ENCODE assay signal across 8 cellular contexts in the genomic region with DNA sequence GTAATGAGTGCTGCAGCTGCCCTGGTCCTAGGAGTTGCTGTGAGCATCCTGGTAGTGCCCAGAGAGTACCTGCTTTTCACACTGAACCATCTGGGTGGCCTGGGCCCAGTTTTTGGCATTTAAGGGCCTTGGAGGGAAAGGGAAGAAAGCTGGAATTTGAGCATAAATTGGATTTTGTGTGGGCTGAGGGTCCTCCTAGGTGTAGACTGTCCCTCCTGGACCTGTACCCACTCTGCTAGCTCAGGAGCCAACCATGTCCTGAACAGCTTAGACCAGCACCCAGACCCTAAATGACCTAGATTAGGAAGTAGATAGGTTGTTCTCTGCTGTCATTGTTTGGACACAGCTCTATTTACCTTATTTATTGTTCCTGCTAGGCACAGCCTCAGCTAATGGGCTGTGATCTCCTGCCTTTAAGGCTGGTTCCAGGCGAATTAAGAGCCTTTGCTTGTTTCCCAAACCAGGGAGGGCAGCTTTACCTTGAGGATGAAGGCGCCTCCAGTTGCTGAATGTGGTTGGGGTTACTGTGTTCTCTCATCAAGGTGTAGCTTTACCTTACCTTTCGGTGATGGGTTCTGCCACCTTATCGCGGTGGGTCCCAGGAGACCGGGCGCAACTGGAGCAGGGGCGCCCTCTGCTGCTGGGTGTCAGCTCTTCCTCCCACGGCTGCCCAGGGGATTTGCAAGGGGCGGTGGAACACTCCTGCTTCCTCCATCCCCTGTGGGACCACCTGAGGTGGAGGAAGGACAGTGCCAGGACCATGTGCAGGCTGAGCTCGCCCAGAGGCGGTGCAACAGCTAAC. TPM values are rescaled to one million over a fixed set of nuclear protein-coding genes. Genes with fewer than 3 reads are reported as not detected.
DNase-seq lines count a peak whose midpoint lies in the region; ATAC-seq, FAIRE-seq and TF ChIP-seq lines count a peak whose summit lies in the region.

No MANE protein-coding gene starts in this region.

- WGBS in pancreas, 2 donors, result 12% methylated on average over 12 of the region's 12 CpGs

- POLR2A ChIA-PET in PC-9 (lab: Charles Lee; ENCODE audit: unreplicated experiment), result interaction anchor here (0.6 kb wide), 1 partner anchor 10 kb away, joined by 3 read pairs; no protein-coding TSS in a partner anchor

- no TSS peak for BruUV-seq in PC-9 (replicated peaks; lab: Mats Ljungman, UMichigan)

- H3K4me3 ChIP-seq in PC-9, result no peak overlapping the region
- no peak overlapping the region for H3K4me3 ChIP-seq in pancreas

- 0 out of 2 replicates have a peak overlapping the region, but pooled peaks have one; percentile 6 for H3K4me2 ChIP-seq in PC-9

- ATAC-seq in foreskin keratinocyte (peak; percentile 55), pancreas (peak; percentile 56 to 81 (median 80)), HG03097 (IDR thresholded peaks at IDR 0.05; ENCODE audit: low FRiP score, unreplicated experiment) (no peak)

- H3K27me3 ChIP-seq in PC-9 (ENCODE audit: insufficient read depth, low read depth) (no peaks in the 10 kb centered on the region), foreskin keratinocyte (no peaks in the 10 kb centered on the region), pancreas (no peaks in the 10 kb centered on the region)

- H3F3A ChIP-seq in PC-9 (ENCODE audit: insufficient read depth, low read depth), result peaks cover 56% of the 10 kb centered on the region

- H3K9me3 ChIP-seq in PC-9 (ENCODE audit: insufficient read depth, low read depth) (no peaks in the 10 kb centered on the region), pancreas (no peaks in the 10 kb centered on the region)

- H3K79me2 ChIP-seq in PC-9 (ENCODE audit: low read depth), result peaks cover 88% of the 10 kb centered on the region

- intact Hi-C loops in PC-9 (cut with micrococcal nuclease; ENCODE audit: unreplicated experiment) (loop anchor here (1.0 to 10.0 kb wide), 7 partner anchors 32 to 1375 kb away; no protein-coding TSS in a partner anchor), pancreas (cut with DNase I) (loop anchor here in 2 of 3 donors (5.0 to 10.0 kb wide), 3 partner anchors 107 to 289 kb away; no protein-coding TSS in a partner anchor)

- H3K36me3 ChIP-seq in PC-9 (ENCODE audit: low read depth) (peaks cover 5% of the 10 kb centered on the region; the same call in 1 of the 2 replicates), pancreas (no peaks in the 10 kb centered on the region)

- peaks cover 61% of the 10 kb centered on the region for H3K4me1 ChIP-seq in PC-9 (replicated peaks; ENCODE audit: insufficient read depth)
- H3K4me1 ChIP-seq in foreskin keratinocyte, result peaks cover 82% of the 10 kb centered on the region
- peaks cover 35 to 46% (median 42%) of the 10 kb centered on the region in 3 donors for H3K4me1 ChIP-seq in pancreas

- H3K9me2 ChIP-seq in PC-9 (ENCODE audit: insufficient read depth), result no peaks in the 10 kb centered on the region

- DNase-seq in EL (peak; percentile 45), HT1080 (ENCODE audit: low read depth) (peak; percentile 47), PC-9 (peak in 1 of 2 experiments; percentile 86), foreskin keratinocyte (no peak), pancreas (peak; percentile 50 to 90 (median 77)), ureter (ENCODE audit: low spot score) (peak; percentile 65)
- DNase-seq in activated T-helper 1 cell treated with anti-CD3 and anti-CD28 coated beads, Interleukin-2, amount 50 U/mL, for 16 hours (ENCODE audit: low read depth in 1 of 2, low spot score in 1 of 2), result peak; percentile 51 to 67

- no peaks in the 10 kb centered on the region for H4K20me1 ChIP-seq in PC-9 (ENCODE audit: insufficient read depth)

- CTCF ChIA-PET in PC-9 (lab: Charles Lee), result interaction anchor here (0.6 to 5.7 kb wide), 33 partner anchors 9 to 1375 kb away, joined by 3 to 88 read pairs (median 5); partner anchors contain the start of gene ITGA6

- FAIRE-seq in pancreas (lab: Jason Lieb, UNC), result no peak

- H3K27ac ChIP-seq in PC-9, result peak overlapping the region; percentile 4; the same call in 1 of the 2 replicates
- H3K27ac ChIP-seq in foreskin keratinocyte, result peak overlapping the region; percentile 48
- H3K27ac ChIP-seq in pancreas, result peak overlapping the region in 2 of 4 donors; percentile 68 to 80

- no peak overlapping the region for H2AFZ ChIP-seq in PC-9

- peak; percentile 84 for TF ChIP-seq CTCF in PC-9 (conservative IDR thresholded peaks at IDR 0.05)
- peak; percentile 87 for TF ChIP-seq CTCF in foreskin keratinocyte (conservative IDR thresholded peaks at IDR 0.05)
- peak; percentile 70 to 79 (median 74) for TF ChIP-seq CTCF in pancreas (IDR thresholded peaks at IDR 0.05)

RNA-seq across cellular contexts. Expression of gene ITGA6, which starts 34.4 kb away (rescaled TPM):
- total RNA-seq in HT1080 (2014; rRNA removed; shearing (Covaris generic)), result 311 and 345 TPM in 2 replicates
- 221 and 294 TPM in 2 replicates for polyA plus RNA-seq in HT1080 (2015; cell fraction: cytosol; rRNA removed)
- 505 and 588 TPM in 2 replicates for polyA plus RNA-seq in HT1080 (2015; cell fraction: nucleus; rRNA removed)
- total RNA-seq in PC-9 (2021) (180 and 213 TPM in 2 replicates), foreskin keratinocyte (815 and 842 TPM in 2 replicates), pancreas (10 to 100 TPM; 50.7 to 92.7 (median 58.3) TPM), ureter (109 TPM)
- polyA plus RNA-seq in foreskin keratinocyte (168 and 201 TPM in 2 replicates), pancreas (10 to 100 TPM; 14.7 to 23.8 TPM)

Comparison
In these comparisons a context has a peak if more than half of its experiments do, and no peak if none do; other contexts are left out.
1. DNase-seq: peak in EL (single experiment), HT1080 (single experiment), activated T-helper 1 cell treated with anti-CD3 and anti-CD28 coated beads, Interleukin-2, amount 50 U/mL, for 16 hours (2 of 2), pancreas (6 of 6) and ureter (single experiment); none in foreskin keratinocyte (0 of 2).
2. Peak in every context shown above with its lines, with median percentiles within 50 percentile points of each other: CTCF ChIP-seq.